ENCODE assay signal across 1 cellular context in the genomic region with DNA sequence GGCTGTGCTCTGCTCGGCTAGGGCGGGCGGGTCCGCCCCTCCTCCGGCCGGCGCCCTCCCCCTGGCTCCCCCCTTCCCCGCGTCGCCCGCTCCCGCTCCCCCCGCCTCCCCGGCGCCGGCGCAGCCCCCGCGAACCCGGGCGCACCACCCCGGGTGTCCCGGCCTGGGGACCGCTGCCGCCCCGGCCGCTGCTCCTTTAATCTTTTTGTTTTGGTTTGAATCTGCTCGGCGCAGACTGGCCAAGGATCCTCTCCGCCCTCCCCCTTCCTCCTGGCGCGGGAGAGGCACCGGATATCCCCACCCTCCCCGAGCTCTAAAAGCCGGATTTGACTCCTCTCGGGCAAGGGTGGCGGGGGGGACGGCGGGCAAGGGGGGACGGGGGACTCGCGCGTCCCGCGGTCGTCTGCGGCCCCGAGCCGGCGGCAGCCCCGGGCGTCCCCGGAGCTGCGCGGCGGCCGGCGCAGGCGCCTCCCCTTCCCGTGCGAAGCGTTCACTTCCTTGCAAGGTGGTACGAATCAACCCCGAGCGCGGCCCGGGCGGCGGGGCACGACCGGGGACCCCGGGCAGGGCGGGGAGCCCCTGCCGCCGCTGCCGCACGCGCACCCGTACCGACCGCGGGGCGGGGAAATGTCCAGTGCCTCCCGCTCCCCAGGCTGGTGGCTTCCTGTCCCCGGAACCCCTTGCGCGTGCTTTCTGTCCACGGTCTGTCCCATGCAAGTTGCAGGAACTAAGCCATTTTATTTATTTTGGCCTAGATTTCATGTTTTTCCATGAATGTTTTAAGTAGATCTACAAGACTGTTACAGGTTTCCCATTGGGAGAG.
TF ChIP-seq lines count a peak whose summit lies in the region.

A gene with protein sequence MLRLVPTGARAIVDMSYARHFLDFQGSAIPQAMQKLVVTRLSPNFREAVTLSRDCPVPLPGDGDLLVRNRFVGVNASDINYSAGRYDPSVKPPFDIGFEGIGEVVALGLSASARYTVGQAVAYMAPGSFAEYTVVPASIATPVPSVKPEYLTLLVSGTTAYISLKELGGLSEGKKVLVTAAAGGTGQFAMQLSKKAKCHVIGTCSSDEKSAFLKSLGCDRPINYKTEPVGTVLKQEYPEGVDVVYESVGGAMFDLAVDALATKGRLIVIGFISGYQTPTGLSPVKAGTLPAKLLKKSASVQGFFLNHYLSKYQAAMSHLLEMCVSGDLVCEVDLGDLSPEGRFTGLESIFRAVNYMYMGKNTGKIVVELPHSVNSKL (minus strand): TSS at position 11 of the 823 bp plus-strand sequence. CDS start 81 bp downstream, outside the sequence.

TF ChIP-seq in K562, 482 proteins besides CTCF, POLR2A, EP300 and RAD21 (continued from another document and continues in another):
- TF ChIP-seq ZBTB11 (CRISPR knock-in tag; IDR thresholded peaks at IDR 0.05) (peak in 1 of 3 experiments; percentile 86; a peak in 2 of 6 replicates), DDX20 (tag; IDR thresholded peaks at IDR 0.05; ENCODE audit: low read depth) (no peak), DPF2 (IDR thresholded peaks at IDR 0.05) (no peak), SAP30 (IDR thresholded peaks at IDR 0.05; ENCODE audit: borderline replicate concordance, insufficient read depth, low read depth, low read length, poor library complexity, severe bottlenecking) (no peak), HMG20B (CRISPR knock-in tag; IDR thresholded peaks at IDR 0.05) (no peak), STAT5A (IDR thresholded peaks at IDR 0.05; ENCODE audit: borderline replicate concordance, low read length) (no peak), ILF3 (IDR thresholded peaks at IDR 0.05; ENCODE audit: borderline replicate concordance) (no peak), ZNF140 (CRISPR knock-in tag; IDR thresholded peaks at IDR 0.05) (no peak), ZC3H8 (IDR thresholded peaks at IDR 0.05) (no peak), ZFPM2 (CRISPR knock-in tag; IDR thresholded peaks at IDR 0.05) (no peak), STAG1 (CRISPR knock-in tag; IDR thresholded peaks at IDR 0.05; ENCODE audit: borderline replicate concordance) (no peak), TBL1XR1 (IDR thresholded peaks at IDR 0.05; ENCODE audit: low read length in 2 of 2) (no peak), HNRNPUL1 (IDR thresholded peaks at IDR 0.05; ENCODE audit: low read length) (no peak), HNRNPL (IDR thresholded peaks at IDR 0.05; ENCODE audit: low read depth, low read length) (peak; percentile 46; the same call in 1 of the 2 replicates), COPS2 (conservative IDR thresholded peaks at IDR 0.05) (no peak), NCOA6 (IDR thresholded peaks at IDR 0.05) (no peak), THAP7 (CRISPR knock-in tag; IDR thresholded peaks at IDR 0.05) (no peak), SAFB (IDR thresholded peaks at IDR 0.05; ENCODE audit: borderline replicate concordance, low read depth, low read length) (0 out of 2 replicates have a peak, but pooled peaks have one; percentile 28), SFPQ (IDR thresholded peaks at IDR 0.05; ENCODE audit: low read depth, low read length) (no peak), PBX2 (CRISPR knock-in tag; IDR thresholded peaks at IDR 0.05; ENCODE audit: low read depth) (no peak), PBX2 (tag; conservative IDR thresholded peaks at IDR 0.05; ENCODE audit: low read depth) (no peak), BRD9 (IDR thresholded peaks at IDR 0.05; ENCODE audit: low read depth, partially characterized antibody) (no peak), CBFB (CRISPR knock-in tag; IDR thresholded peaks at IDR 0.05) (no peak), NR2C1 (IDR thresholded peaks at IDR 0.05) (no peak), NR2C1 (tag; IDR thresholded peaks at IDR 0.05) (no peak), MTA3 (IDR thresholded peaks at IDR 0.05; ENCODE audit: borderline replicate concordance) (0 out of 2 replicates have a peak, but pooled peaks have one; percentile 37)
- TF ChIP-seq, protein P1, sequence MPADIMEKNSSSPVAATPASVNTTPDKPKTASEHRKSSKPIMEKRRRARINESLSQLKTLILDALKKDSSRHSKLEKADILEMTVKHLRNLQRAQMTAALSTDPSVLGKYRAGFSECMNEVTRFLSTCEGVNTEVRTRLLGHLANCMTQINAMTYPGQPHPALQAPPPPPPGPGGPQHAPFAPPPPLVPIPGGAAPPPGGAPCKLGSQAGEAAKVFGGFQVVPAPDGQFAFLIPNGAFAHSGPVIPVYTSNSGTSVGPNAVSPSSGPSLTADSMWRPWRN (IDR thresholded peaks at IDR 0.05; ENCODE audit: low read depth): no peak
- TF ChIP-seq, protein P2, sequence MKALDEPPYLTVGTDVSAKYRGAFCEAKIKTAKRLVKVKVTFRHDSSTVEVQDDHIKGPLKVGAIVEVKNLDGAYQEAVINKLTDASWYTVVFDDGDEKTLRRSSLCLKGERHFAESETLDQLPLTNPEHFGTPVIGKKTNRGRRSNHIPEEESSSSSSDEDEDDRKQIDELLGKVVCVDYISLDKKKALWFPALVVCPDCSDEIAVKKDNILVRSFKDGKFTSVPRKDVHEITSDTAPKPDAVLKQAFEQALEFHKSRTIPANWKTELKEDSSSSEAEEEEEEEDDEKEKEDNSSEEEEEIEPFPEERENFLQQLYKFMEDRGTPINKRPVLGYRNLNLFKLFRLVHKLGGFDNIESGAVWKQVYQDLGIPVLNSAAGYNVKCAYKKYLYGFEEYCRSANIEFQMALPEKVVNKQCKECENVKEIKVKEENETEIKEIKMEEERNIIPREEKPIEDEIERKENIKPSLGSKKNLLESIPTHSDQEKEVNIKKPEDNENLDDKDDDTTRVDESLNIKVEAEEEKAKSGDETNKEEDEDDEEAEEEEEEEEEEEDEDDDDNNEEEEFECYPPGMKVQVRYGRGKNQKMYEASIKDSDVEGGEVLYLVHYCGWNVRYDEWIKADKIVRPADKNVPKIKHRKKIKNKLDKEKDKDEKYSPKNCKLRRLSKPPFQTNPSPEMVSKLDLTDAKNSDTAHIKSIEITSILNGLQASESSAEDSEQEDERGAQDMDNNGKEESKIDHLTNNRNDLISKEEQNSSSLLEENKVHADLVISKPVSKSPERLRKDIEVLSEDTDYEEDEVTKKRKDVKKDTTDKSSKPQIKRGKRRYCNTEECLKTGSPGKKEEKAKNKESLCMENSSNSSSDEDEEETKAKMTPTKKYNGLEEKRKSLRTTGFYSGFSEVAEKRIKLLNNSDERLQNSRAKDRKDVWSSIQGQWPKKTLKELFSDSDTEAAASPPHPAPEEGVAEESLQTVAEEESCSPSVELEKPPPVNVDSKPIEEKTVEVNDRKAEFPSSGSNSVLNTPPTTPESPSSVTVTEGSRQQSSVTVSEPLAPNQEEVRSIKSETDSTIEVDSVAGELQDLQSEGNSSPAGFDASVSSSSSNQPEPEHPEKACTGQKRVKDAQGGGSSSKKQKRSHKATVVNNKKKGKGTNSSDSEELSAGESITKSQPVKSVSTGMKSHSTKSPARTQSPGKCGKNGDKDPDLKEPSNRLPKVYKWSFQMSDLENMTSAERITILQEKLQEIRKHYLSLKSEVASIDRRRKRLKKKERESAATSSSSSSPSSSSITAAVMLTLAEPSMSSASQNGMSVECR (CRISPR knock-in tag; IDR thresholded peaks at IDR 0.05): no peak
- TF ChIP-seq, protein P3, sequence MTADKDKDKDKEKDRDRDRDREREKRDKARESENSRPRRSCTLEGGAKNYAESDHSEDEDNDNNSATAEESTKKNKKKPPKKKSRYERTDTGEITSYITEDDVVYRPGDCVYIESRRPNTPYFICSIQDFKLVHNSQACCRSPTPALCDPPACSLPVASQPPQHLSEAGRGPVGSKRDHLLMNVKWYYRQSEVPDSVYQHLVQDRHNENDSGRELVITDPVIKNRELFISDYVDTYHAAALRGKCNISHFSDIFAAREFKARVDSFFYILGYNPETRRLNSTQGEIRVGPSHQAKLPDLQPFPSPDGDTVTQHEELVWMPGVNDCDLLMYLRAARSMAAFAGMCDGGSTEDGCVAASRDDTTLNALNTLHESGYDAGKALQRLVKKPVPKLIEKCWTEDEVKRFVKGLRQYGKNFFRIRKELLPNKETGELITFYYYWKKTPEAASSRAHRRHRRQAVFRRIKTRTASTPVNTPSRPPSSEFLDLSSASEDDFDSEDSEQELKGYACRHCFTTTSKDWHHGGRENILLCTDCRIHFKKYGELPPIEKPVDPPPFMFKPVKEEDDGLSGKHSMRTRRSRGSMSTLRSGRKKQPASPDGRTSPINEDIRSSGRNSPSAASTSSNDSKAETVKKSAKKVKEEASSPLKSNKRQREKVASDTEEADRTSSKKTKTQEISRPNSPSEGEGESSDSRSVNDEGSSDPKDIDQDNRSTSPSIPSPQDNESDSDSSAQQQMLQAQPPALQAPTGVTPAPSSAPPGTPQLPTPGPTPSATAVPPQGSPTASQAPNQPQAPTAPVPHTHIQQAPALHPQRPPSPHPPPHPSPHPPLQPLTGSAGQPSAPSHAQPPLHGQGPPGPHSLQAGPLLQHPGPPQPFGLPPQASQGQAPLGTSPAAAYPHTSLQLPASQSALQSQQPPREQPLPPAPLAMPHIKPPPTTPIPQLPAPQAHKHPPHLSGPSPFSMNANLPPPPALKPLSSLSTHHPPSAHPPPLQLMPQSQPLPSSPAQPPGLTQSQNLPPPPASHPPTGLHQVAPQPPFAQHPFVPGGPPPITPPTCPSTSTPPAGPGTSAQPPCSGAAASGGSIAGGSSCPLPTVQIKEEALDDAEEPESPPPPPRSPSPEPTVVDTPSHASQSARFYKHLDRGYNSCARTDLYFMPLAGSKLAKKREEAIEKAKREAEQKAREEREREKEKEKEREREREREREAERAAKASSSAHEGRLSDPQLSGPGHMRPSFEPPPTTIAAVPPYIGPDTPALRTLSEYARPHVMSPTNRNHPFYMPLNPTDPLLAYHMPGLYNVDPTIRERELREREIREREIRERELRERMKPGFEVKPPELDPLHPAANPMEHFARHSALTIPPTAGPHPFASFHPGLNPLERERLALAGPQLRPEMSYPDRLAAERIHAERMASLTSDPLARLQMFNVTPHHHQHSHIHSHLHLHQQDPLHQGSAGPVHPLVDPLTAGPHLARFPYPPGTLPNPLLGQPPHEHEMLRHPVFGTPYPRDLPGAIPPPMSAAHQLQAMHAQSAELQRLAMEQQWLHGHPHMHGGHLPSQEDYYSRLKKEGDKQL (CRISPR knock-in tag; IDR thresholded peaks at IDR 0.05; ENCODE audit: borderline replicate concordance): no peak
